ENCODE assay signal across 8 cellular contexts in the genomic region with DNA sequence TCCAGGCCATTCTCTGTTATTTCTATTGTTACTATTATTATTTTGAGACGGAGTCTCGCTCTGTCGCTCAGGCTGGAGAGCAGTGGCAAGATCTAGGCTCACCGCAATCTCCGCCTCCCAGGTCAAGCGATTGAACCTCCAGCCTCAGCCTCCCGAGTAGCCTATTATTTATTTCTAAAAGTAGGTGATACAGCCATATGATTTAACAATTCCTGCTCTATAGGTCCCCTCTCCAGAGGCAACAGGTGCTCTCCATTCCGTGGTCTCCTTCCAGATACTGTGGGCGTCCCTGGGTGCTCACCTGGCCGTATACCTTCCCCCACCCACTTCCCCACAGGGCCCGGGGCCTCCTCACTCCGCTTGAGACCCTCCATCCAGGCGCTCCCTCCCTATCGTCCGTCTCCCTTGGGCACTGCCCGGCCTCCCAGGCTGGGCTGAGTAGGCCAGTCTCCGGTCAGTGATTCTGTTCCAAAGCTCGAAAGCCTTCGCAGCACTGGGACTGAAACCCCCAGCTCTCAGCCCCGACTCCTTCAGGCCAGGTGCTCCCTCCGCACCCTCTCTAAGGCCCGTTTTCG. TPM values are rescaled to one million over a fixed set of nuclear protein-coding genes. Genes with fewer than 3 reads are reported as not detected.
DNase-seq lines count a peak whose midpoint lies in the region; ATAC-seq and TF ChIP-seq lines count a peak whose summit lies in the region.

No MANE protein-coding gene starts in this region.

- H2BK12ac ChIP-seq in neuronal stem cell (ENCODE audit: low read length), result no peak overlapping the region

- WGBS in neuronal stem cell (ENCODE audit: extremely low coverage in 2 of 2, insufficient read length in 2 of 2, insufficient replicate concordance in 1 of 2), 2 donors, result no CpG with 5 or more reads among the region's 23 CpGs

- DNase-seq in MM.1S, result no peak
- no peak for DNase-seq in neuronal stem cell (ENCODE audit: low spot score)
- DNase-seq in GM10266 (ENCODE audit: extremely low spot score), result no peak
- no peak for DNase-seq in stimulated activated CD4-positive, alpha-beta T cell treated with anti-CD3 and anti-CD28 coated beads, Interleukin-1b, Interleukin-23, amount 100 ng/mL, for 48 hours
- no peak for DNase-seq in G401 (ENCODE audit: low spot score)

- TF ChIP-seq CTCF in MM.1S (IDR thresholded peaks at IDR 0.05; ENCODE audit: low read length) (no peak), GM10266 (IDR thresholded peaks at IDR 0.05; ENCODE audit: control insufficient read depth, insufficient read depth, low read depth, missing control alignments) (no peak)

- H2AFZ ChIP-seq in MM.1S (ENCODE audit: low read length) (peak overlapping the region; percentile 56), neuronal stem cell (ENCODE audit: low read length) (peak overlapping the region; percentile 93)

- H3K23ac ChIP-seq in neuronal stem cell (ENCODE audit: low read depth, low read length, poor library complexity), result peak overlapping the region; percentile 97

- peaks cover 3% of the 10 kb centered on the region for H3K79me1 ChIP-seq in neuronal stem cell (ENCODE audit: low read depth, low read length)

- H3K27ac ChIP-seq in MM.1S (ENCODE audit: low read length), result peak overlapping the region; percentile 83
- H3K27ac ChIP-seq in neuronal stem cell (replicated peaks; ENCODE audit: low read length), result peak overlapping the region; percentile 32

- H3K9me3 ChIP-seq in MM.1S (replicated peaks; ENCODE audit: insufficient read depth, low read length), result no peaks in the 10 kb centered on the region
- no peaks in the 10 kb centered on the region for H3K9me3 ChIP-seq in endocrine pancreas (ENCODE audit: control insufficient read depth, low read length)
- no peaks in the 10 kb centered on the region for H3K9me3 ChIP-seq in neuronal stem cell (replicated peaks in 1 of 2; ENCODE audit: control insufficient read depth in 2 of 2, insufficient read depth in 1 of 2, low read depth in 1 of 2, low read length in 2 of 2)

- H3K27me3 ChIP-seq in MM.1S (replicated peaks; ENCODE audit: insufficient read depth, low read length) (no peaks in the 10 kb centered on the region), endocrine pancreas (ENCODE audit: control insufficient read depth, insufficient read depth, low read length) (no peaks in the 10 kb centered on the region), neuronal stem cell (ENCODE audit: control insufficient read depth in 3 of 3, insufficient read depth in 3 of 3, low read depth in 1 of 3, low read length in 3 of 3) (no peaks in the 10 kb centered on the region)

- H3F3A ChIP-seq in MM.1S (ENCODE audit: insufficient read depth, low read length), result peaks cover 4% of the 10 kb centered on the region; the same call in 1 of the 2 replicates

- peak overlapping the region; percentile 91 for H3K4me3 ChIP-seq in MM.1S (ENCODE audit: low read length)
- peak overlapping the region; percentile 76 for H3K4me3 ChIP-seq in endocrine pancreas (ENCODE audit: control insufficient read depth, insufficient read depth, low read length)
- H3K4me3 ChIP-seq in neuronal stem cell (ENCODE audit: low read length in 2 of 2), result peak overlapping the region; percentile 81 to 90

- peaks cover 53% of the 10 kb centered on the region for H3K79me2 ChIP-seq in MM.1S (ENCODE audit: low read length)

- H3K9ac ChIP-seq in MM.1S (ENCODE audit: low read length), result peak overlapping the region; percentile 94
- peak overlapping the region; percentile 100 for H3K9ac ChIP-seq in endocrine pancreas (ENCODE audit: control insufficient read depth, insufficient read depth, low read length)
- peak overlapping the region; percentile 97 for H3K9ac ChIP-seq in neuronal stem cell (ENCODE audit: low read depth, low read length, poor library complexity)

- peak overlapping the region; percentile 38 for H2BK15ac ChIP-seq in neuronal stem cell (ENCODE audit: low read length)

- no peak overlapping the region for H4K91ac ChIP-seq in neuronal stem cell (ENCODE audit: low read depth, low read length, poor library complexity)

- H3K14ac ChIP-seq in neuronal stem cell (ENCODE audit: low read length), result no peak overlapping the region

- H3K4me1 ChIP-seq in MM.1S (ENCODE audit: low read length), result peaks cover 10% of the 10 kb centered on the region
- no peaks in the 10 kb centered on the region for H3K4me1 ChIP-seq in endocrine pancreas (ENCODE audit: control insufficient read depth, insufficient read depth, low read length)
- peaks cover 5 to 6% of the 10 kb centered on the region in 2 donors for H3K4me1 ChIP-seq in neuronal stem cell (ENCODE audit: control insufficient read depth in 2 of 2, insufficient read depth in 1 of 2, low read depth in 1 of 2, low read length in 2 of 2)

- H3K4me2 ChIP-seq in MM.1S (ENCODE audit: low read depth, low read length) (peak overlapping the region; percentile 76), neuronal stem cell (ENCODE audit: insufficient read depth, low read length, poor library complexity, severe bottlenecking) (peak overlapping the region; percentile 76)

- in situ Hi-C loops in G401 (cut with HindIII; ENCODE audit: low sequenced_read_pairs), result no loop called here

- H3K36me3 ChIP-seq in MM.1S (replicated peaks; ENCODE audit: insufficient read depth, low read length) (no peaks in the 10 kb centered on the region), endocrine pancreas (ENCODE audit: control insufficient read depth, insufficient read depth, low read length) (no peaks in the 10 kb centered on the region), neuronal stem cell (replicated peaks in 1 of 2; ENCODE audit: control insufficient read depth in 2 of 2, insufficient read depth in 2 of 2, low read length in 2 of 2) (peaks cover 0 to 14% of the 10 kb centered on the region in 2 donors)

- no peak overlapping the region for H4K8ac ChIP-seq in neuronal stem cell (ENCODE audit: low read depth, low read length)

- no peaks in the 10 kb centered on the region for H3K9me2 ChIP-seq in MM.1S (replicated peaks; ENCODE audit: insufficient read depth, low read length)

- H2AK5ac ChIP-seq in neuronal stem cell (ENCODE audit: low read depth, low read length), result peak overlapping the region; percentile 66

- peaks cover 10% of the 10 kb centered on the region; the same call in 1 of the 2 replicates for H4K20me1 ChIP-seq in MM.1S (ENCODE audit: insufficient read depth, low read length)

- ATAC-seq in GM18868 (IDR thresholded peaks at IDR 0.05; ENCODE audit: unreplicated experiment) (peak; percentile 5), GM21390 (IDR thresholded peaks at IDR 0.05; ENCODE audit: unreplicated experiment) (no peak)

- H2BK120ac ChIP-seq in neuronal stem cell (ENCODE audit: low read depth, low read length), result no peak overlapping the region

- H3K4ac ChIP-seq in neuronal stem cell (ENCODE audit: low read length), result peak overlapping the region; percentile 30

- H3K18ac ChIP-seq in neuronal stem cell (ENCODE audit: low read length), result peak overlapping the region; percentile 97

- no peak overlapping the region for H2BK5ac ChIP-seq in neuronal stem cell (ENCODE audit: low read length)

RNA-seq across cellular contexts. Expression of a gene that starts 0.7 kb away (rescaled TPM):
- polyA plus RNA-seq in neuronal stem cell (2013, experiment 1 of 2), result 16.8 TPM
- polyA plus RNA-seq in neuronal stem cell (2013, experiment 2 of 2), result 16.8 TPM
- 6.6 and 9.0 TPM in 2 replicates for total RNA-seq in G401 (2014; rRNA removed; shearing (Covaris generic))
